In genomic region chr3:156093966-156094365, GRCh38 we compare ENCODE assay signal across 1 cellular context.
TF ChIP-seq lines count a peak whose summit lies in the region.

No MANE protein-coding gene starts in this region.

TF ChIP-seq in WTC11, 78 proteins besides CTCF, POLR2A, EP300 and RAD21 (continued from another document):
- no peak for TF ChIP-seq ATF2 (CRISPR knock-in tag; IDR thresholded peaks at IDR 0.05; ENCODE audit: borderline replicate concordance, low read depth)
- TF ChIP-seq ZNF232 (CRISPR knock-in tag; IDR thresholded peaks at IDR 0.05) = no peak
- no peak for TF ChIP-seq ELF4 (CRISPR knock-in tag; IDR thresholded peaks at IDR 0.05; ENCODE audit: low read depth)
- TF ChIP-seq, protein P1, sequence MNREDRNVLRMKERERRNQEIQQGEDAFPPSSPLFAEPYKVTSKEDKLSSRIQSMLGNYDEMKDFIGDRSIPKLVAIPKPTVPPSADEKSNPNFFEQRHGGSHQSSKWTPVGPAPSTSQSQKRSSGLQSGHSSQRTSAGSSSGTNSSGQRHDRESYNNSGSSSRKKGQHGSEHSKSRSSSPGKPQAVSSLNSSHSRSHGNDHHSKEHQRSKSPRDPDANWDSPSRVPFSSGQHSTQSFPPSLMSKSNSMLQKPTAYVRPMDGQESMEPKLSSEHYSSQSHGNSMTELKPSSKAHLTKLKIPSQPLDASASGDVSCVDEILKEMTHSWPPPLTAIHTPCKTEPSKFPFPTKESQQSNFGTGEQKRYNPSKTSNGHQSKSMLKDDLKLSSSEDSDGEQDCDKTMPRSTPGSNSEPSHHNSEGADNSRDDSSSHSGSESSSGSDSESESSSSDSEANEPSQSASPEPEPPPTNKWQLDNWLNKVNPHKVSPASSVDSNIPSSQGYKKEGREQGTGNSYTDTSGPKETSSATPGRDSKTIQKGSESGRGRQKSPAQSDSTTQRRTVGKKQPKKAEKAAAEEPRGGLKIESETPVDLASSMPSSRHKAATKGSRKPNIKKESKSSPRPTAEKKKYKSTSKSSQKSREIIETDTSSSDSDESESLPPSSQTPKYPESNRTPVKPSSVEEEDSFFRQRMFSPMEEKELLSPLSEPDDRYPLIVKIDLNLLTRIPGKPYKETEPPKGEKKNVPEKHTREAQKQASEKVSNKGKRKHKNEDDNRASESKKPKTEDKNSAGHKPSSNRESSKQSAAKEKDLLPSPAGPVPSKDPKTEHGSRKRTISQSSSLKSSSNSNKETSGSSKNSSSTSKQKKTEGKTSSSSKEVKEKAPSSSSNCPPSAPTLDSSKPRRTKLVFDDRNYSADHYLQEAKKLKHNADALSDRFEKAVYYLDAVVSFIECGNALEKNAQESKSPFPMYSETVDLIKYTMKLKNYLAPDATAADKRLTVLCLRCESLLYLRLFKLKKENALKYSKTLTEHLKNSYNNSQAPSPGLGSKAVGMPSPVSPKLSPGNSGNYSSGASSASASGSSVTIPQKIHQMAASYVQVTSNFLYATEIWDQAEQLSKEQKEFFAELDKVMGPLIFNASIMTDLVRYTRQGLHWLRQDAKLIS (CRISPR knock-in tag; IDR thresholded peaks at IDR 0.05; ENCODE audit: borderline replicate concordance) = no peak
- TF ChIP-seq, protein P2, sequence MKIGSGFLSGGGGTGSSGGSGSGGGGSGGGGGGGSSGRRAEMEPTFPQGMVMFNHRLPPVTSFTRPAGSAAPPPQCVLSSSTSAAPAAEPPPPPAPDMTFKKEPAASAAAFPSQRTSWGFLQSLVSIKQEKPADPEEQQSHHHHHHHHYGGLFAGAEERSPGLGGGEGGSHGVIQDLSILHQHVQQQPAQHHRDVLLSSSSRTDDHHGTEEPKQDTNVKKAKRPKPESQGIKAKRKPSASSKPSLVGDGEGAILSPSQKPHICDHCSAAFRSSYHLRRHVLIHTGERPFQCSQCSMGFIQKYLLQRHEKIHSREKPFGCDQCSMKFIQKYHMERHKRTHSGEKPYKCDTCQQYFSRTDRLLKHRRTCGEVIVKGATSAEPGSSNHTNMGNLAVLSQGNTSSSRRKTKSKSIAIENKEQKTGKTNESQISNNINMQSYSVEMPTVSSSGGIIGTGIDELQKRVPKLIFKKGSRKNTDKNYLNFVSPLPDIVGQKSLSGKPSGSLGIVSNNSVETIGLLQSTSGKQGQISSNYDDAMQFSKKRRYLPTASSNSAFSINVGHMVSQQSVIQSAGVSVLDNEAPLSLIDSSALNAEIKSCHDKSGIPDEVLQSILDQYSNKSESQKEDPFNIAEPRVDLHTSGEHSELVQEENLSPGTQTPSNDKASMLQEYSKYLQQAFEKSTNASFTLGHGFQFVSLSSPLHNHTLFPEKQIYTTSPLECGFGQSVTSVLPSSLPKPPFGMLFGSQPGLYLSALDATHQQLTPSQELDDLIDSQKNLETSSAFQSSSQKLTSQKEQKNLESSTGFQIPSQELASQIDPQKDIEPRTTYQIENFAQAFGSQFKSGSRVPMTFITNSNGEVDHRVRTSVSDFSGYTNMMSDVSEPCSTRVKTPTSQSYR (CRISPR knock-in tag; IDR thresholded peaks at IDR 0.05) = no peak
- TF ChIP-seq, protein P3, sequence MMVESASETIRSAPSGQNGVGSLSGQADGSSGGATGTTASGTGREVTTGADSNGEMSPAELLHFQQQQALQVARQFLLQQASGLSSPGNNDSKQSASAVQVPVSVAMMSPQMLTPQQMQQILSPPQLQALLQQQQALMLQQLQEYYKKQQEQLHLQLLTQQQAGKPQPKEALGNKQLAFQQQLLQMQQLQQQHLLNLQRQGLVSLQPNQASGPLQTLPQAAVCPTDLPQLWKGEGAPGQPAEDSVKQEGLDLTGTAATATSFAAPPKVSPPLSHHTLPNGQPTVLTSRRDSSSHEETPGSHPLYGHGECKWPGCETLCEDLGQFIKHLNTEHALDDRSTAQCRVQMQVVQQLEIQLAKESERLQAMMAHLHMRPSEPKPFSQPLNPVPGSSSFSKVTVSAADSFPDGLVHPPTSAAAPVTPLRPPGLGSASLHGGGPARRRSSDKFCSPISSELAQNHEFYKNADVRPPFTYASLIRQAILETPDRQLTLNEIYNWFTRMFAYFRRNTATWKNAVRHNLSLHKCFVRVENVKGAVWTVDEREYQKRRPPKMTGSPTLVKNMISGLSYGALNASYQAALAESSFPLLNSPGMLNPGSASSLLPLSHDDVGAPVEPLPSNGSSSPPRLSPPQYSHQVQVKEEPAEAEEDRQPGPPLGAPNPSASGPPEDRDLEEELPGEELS (CRISPR knock-in tag; IDR thresholded peaks at IDR 0.05) = peak; percentile 81; the same call in 1 of the 2 replicates
- no peak for TF ChIP-seq ZBTB43 (CRISPR knock-in tag; IDR thresholded peaks at IDR 0.05)
- no peak for TF ChIP-seq PRRX2 (CRISPR knock-in tag; IDR thresholded peaks at IDR 0.05)
- TF ChIP-seq FOXP1 (CRISPR knock-in tag; IDR thresholded peaks at IDR 0.05; ENCODE audit: borderline replicate concordance) = no peak
- peak; percentile 54; the same call in 1 of the 2 replicates for TF ChIP-seq CBFB (CRISPR knock-in tag; IDR thresholded peaks at IDR 0.05; ENCODE audit: low read depth)
- TF ChIP-seq ZBTB21 (CRISPR knock-in tag; IDR thresholded peaks at IDR 0.05; ENCODE audit: borderline replicate concordance) = peak; percentile 69; the same call in 1 of the 2 replicates
- no peak for TF ChIP-seq ERG (CRISPR knock-in tag; IDR thresholded peaks at IDR 0.05)
- TF ChIP-seq ATF6 (CRISPR knock-in tag; IDR thresholded peaks at IDR 0.05) = no peak
- no peak for TF ChIP-seq CDX4 (CRISPR knock-in tag; IDR thresholded peaks at IDR 0.05; ENCODE audit: borderline replicate concordance)
- TF ChIP-seq RORB (CRISPR knock-in tag; IDR thresholded peaks at IDR 0.05) = no peak
- TF ChIP-seq, protein P4, sequence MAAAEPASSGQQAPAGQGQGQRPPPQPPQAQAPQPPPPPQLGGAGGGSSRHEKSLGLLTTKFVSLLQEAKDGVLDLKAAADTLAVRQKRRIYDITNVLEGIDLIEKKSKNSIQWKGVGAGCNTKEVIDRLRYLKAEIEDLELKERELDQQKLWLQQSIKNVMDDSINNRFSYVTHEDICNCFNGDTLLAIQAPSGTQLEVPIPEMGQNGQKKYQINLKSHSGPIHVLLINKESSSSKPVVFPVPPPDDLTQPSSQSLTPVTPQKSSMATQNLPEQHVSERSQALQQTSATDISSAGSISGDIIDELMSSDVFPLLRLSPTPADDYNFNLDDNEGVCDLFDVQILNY (CRISPR knock-in tag; IDR thresholded peaks at IDR 0.05) = no peak
- TF ChIP-seq ZNF138 (CRISPR knock-in tag; conservative IDR thresholded peaks at IDR 0.05) = no peak; the same call in 1 of the 2 replicates
- TF ChIP-seq ZNF219 (CRISPR knock-in tag; IDR thresholded peaks at IDR 0.05; ENCODE audit: borderline replicate concordance) = no peak
- no peak for TF ChIP-seq SMAD4 (CRISPR knock-in tag; IDR thresholded peaks at IDR 0.05)
- no peak for TF ChIP-seq ZSCAN18 (CRISPR knock-in tag; IDR thresholded peaks at IDR 0.05)
- TF ChIP-seq ESRRA (CRISPR knock-in tag; IDR thresholded peaks at IDR 0.05; ENCODE audit: borderline replicate concordance) = no peak
- no peak for TF ChIP-seq JUN (CRISPR knock-in tag; IDR thresholded peaks at IDR 0.05)
- TF ChIP-seq ATF1 (CRISPR knock-in tag; IDR thresholded peaks at IDR 0.05) = no peak
- no peak for TF ChIP-seq HMGA2 (CRISPR knock-in tag; IDR thresholded peaks at IDR 0.05)
- no peak for TF ChIP-seq TCF7 (CRISPR knock-in tag; IDR thresholded peaks at IDR 0.05; ENCODE audit: low read depth)
- peak; percentile 72; the same call in 1 of the 2 replicates for TF ChIP-seq ZNF423 (CRISPR knock-in tag; IDR thresholded peaks at IDR 0.05)
- no peak for TF ChIP-seq FOXJ3 (CRISPR knock-in tag; IDR thresholded peaks at IDR 0.05; ENCODE audit: borderline replicate concordance)
- no peak for TF ChIP-seq MYBL2 (CRISPR knock-in tag; IDR thresholded peaks at IDR 0.05)
- TF ChIP-seq, protein P5, sequence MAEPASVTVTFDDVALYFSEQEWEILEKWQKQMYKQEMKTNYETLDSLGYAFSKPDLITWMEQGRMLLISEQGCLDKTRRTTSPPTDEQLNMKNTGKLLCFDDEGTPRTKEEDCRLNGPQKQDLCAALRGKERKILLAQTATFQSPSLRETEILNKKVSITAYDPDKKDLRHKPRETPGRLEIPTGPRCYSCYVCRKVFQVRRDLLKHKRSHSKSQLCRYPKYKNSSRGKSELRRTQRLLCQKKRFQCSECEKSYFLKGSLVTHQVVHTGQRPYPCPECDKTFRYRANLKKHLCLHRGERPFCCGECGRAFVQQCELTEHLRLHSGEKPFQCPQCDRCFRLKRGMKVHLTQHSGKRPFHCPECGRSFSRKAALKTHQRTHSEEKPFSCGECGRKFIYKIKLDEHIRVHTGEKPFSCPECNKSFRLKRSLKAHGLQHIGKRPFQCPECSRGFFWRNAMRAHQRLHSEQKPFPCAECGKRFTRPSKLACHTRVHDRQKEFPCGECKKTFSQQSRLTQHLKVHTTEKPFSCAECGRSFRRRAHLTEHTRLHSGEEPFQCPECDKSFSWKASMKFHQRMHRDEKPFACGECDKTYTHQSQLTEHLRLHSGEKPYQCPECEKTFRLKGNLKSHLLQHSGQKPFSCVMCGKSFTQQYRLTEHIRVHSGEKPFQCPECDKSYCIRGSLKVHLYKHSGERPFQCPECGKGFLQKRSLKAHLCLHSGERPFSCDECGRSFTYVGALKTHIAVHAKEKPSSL (CRISPR knock-in tag; conservative IDR thresholded peaks at IDR 0.05) = no peak
- TF ChIP-seq GRHL2 (CRISPR knock-in tag; IDR thresholded peaks at IDR 0.05; ENCODE audit: insufficient replicate concordance, severe bottlenecking) = no peak
- TF ChIP-seq TEAD1 (CRISPR knock-in tag; IDR thresholded peaks at IDR 0.05) = no peak; the same call in 1 of the 2 replicates
- TF ChIP-seq FOXK1 (CRISPR knock-in tag; IDR thresholded peaks at IDR 0.05) = peak; percentile 39; the same call in 1 of the 2 replicates
- TF ChIP-seq, protein P6, sequence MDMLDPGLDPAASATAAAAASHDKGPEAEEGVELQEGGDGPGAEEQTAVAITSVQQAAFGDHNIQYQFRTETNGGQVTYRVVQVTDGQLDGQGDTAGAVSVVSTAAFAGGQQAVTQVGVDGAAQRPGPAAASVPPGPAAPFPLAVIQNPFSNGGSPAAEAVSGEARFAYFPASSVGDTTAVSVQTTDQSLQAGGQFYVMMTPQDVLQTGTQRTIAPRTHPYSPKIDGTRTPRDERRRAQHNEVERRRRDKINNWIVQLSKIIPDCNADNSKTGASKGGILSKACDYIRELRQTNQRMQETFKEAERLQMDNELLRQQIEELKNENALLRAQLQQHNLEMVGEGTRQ (CRISPR knock-in tag; IDR thresholded peaks at IDR 0.05) = no peak
- TF ChIP-seq NR1H2 (CRISPR knock-in tag; IDR thresholded peaks at IDR 0.05) = no peak
- no peak for TF ChIP-seq CREB1 (CRISPR knock-in tag; IDR thresholded peaks at IDR 0.05)
- TF ChIP-seq TEAD4 (CRISPR knock-in tag; IDR thresholded peaks at IDR 0.05) = no peak
- TF ChIP-seq ZNF121 (CRISPR knock-in tag; IDR thresholded peaks at IDR 0.05) = no peak
- no peak for TF ChIP-seq ETV6 (CRISPR knock-in tag; IDR thresholded peaks at IDR 0.05)
